In genomic region chr17:64398330-64398729, GRCh38 we compare ENCODE assay signal across 18 cellular contexts. TPM values are rescaled to one million over a fixed set of nuclear protein-coding genes. Genes with fewer than 3 reads are reported as not detected.
DNase-seq lines count a peak whose midpoint lies in the region; ATAC-seq and TF ChIP-seq lines count a peak whose summit lies in the region.
"Had no signal": no experiment of that assay in that cellular context is flagged by ENCODE, and none has a peak within 500 bp of the region (broad histone marks: within the 10 kb centered on the region; RNA-seq: fewer than 3 reads in every experiment).

No MANE protein-coding gene starts in this region.

- no peak for TF ChIP-seq CTCF in CD4-positive, alpha-beta T cell (IDR thresholded peaks at IDR 0.05)
- no peak for TF ChIP-seq CTCF in activated CD8-positive, alpha-beta T cell treated with anti-CD3 and anti-CD28 coated beads for 36 hours (IDR thresholded peaks at IDR 0.05)
- TF ChIP-seq CTCF in foreskin fibroblast (IDR thresholded peaks at IDR 0.05; ENCODE audit: low read depth, low read length): no peak
- no peak for TF ChIP-seq CTCF in OCI-LY7 (conservative IDR thresholded peaks at IDR 0.05; ENCODE audit: low read length)

- H3K4me3 ChIP-seq in BLaER1 (peak overlapping the region; percentile 51), mononuclear cell (ENCODE audit: low read length) (peak overlapping the region; percentile 7), foreskin fibroblast (ENCODE audit: low read depth in 1 of 2, low read length in 2 of 2) (no peak overlapping the region), OCI-LY7 (ENCODE audit: low read depth, low read length, poor library complexity, severe bottlenecking) (no peak overlapping the region)
- H3K4me3 ChIP-seq: pancreas, Peyer's patch, thyroid gland had no signal

- H3K27ac Mint-ChIP-seq in CD4-positive, alpha-beta T cell: peak overlapping the region; percentile 89
- H3K27ac Mint-ChIP-seq in activated CD8-positive, alpha-beta T cell treated with anti-CD3 and anti-CD28 coated beads for 36 hours: peak overlapping the region; percentile 87
- H3K27ac Mint-ChIP-seq: brain had no signal

- ATAC-seq in CD4-positive, alpha-beta T cell (ENCODE audit: poor library complexity): peak; percentile 43
- peak; percentile 19 for ATAC-seq in activated CD8-positive, alpha-beta T cell treated with anti-CD3 and anti-CD28 coated beads for 36 hours
- ATAC-seq in HG03095 (IDR thresholded peaks at IDR 0.05; ENCODE audit: unreplicated experiment): no peak
- ATAC-seq: pancreas, SK-N-SH treated with all-trans-retinoic acid at 6 μM for 48 hours had no signal

- H3K4me1 Mint-ChIP-seq in CD4-positive, alpha-beta T cell (ENCODE audit: low read depth): peaks cover 47% of the 10 kb centered on the region
- peaks cover 56% of the 10 kb centered on the region for H3K4me1 Mint-ChIP-seq in activated CD8-positive, alpha-beta T cell treated with anti-CD3 and anti-CD28 coated beads for 36 hours (ENCODE audit: low read depth)

- no peaks in the 10 kb centered on the region for H3K36me3 Mint-ChIP-seq in CD4-positive, alpha-beta T cell (ENCODE audit: low read depth)
- peaks cover 33% of the 10 kb centered on the region for H3K36me3 Mint-ChIP-seq in activated CD8-positive, alpha-beta T cell treated with anti-CD3 and anti-CD28 coated beads for 36 hours (ENCODE audit: low read depth)
- H3K36me3 Mint-ChIP-seq: brain had no signal

- no peaks in the 10 kb centered on the region for H3K9me2 ChIP-seq in OCI-LY7 (ENCODE audit: insufficient read depth, low read length)

- POLR2A ChIA-PET in CD4-positive, alpha-beta T cell (lab: Charles Lee): interaction anchor here (1.1 to 1.8 kb wide), 3 partner anchors 9 to 107 kb away, joined by 3 to 6 read pairs (median 5); no protein-coding TSS in a partner anchor
- POLR2A ChIA-PET in activated CD8-positive, alpha-beta T cell treated with anti-CD3 and anti-CD28 coated beads for 36 hours (lab: Charles Lee): interaction anchor here (0.6 to 1.8 kb wide), 4 partner anchors 14 to 107 kb away, joined by 3 to 6 read pairs (median 4); no protein-coding TSS in a partner anchor
- POLR2A ChIA-PET in OCI-LY7 (lab: Charles Lee): interaction anchor here (0.6 to 1.1 kb wide), 3 partner anchors 14 to 248 kb away, joined by 3 to 5 read pairs (median 4); no protein-coding TSS in a partner anchor

- DNase-seq in CD4-positive, alpha-beta T cell: no peak
- peak; percentile 62 for DNase-seq in activated CD8-positive, alpha-beta T cell treated with anti-CD3 and anti-CD28 coated beads for 36 hours
- no peak for DNase-seq in foreskin fibroblast
- DNase-seq in NCI-H524 (lab: John Stamatoyannopoulos, UW): no peak
- DNase-seq in OCI-LY7 (ENCODE audit: low spot score): no peak
- DNase-seq: DMS153; NCI-H1417; NCI-H2171 treated with DMSO at 0.1 percent for 48 hours; NCI-H82; stimulated activated CD4-positive, alpha-beta T cell treated with anti-CD3 and anti-CD28 coated beads, Interleukin-4, amount 100 ng/mL, for 24 hours; thyroid gland had no signal

- H3K9ac ChIP-seq in BLaER1: peak overlapping the region; percentile 51; the same call in 1 of the 2 replicates

- H2AFZ ChIP-seq in OCI-LY7 (ENCODE audit: low read length): no peak overlapping the region

- intact Hi-C loops in CD4-positive, alpha-beta T cell (cut with DNase I, micrococcal nuclease): loop anchor here in 1 of 2 experiments (5.0 kb wide), 1 partner anchor 51 kb away; no protein-coding TSS in a partner anchor
- intact Hi-C loops in activated CD8-positive, alpha-beta T cell treated with anti-CD3 and anti-CD28 coated beads for 36 hours (cut with micrococcal nuclease): loop anchor here (5.0 kb wide), 1 partner anchor 76 kb away; no protein-coding TSS in a partner anchor
- intact Hi-C loops in OCI-LY7 (cut with micrococcal nuclease; ENCODE audit: unreplicated experiment): no loop called here

- H3K27me3 ChIP-seq in BLaER1 (no peaks in the 10 kb centered on the region), mononuclear cell (ENCODE audit: insufficient read depth, low read length) (no peaks in the 10 kb centered on the region)
- no peaks in the 10 kb centered on the region for H3K27me3 ChIP-seq in CD4-positive, alpha-beta T cell (ENCODE audit: control insufficient read depth, insufficient read depth, low read length)
- H3K27me3 ChIP-seq: pancreas, Peyer's patch, thyroid gland had no signal

- H3K4me1 ChIP-seq in BLaER1 (peaks cover 66% of the 10 kb centered on the region), mononuclear cell (ENCODE audit: insufficient read depth, low read length) (peaks cover 77% of the 10 kb centered on the region), OCI-LY7 (ENCODE audit: insufficient read depth, low read length, poor library complexity, severe bottlenecking) (peaks cover 22% of the 10 kb centered on the region)
- H3K4me1 ChIP-seq: thyroid gland had no signal

- peak overlapping the region; percentile 86 for H3K4me3 Mint-ChIP-seq in CD4-positive, alpha-beta T cell
- peak overlapping the region; percentile 71 for H3K4me3 Mint-ChIP-seq in activated CD8-positive, alpha-beta T cell treated with anti-CD3 and anti-CD28 coated beads for 36 hours
- H3K4me3 Mint-ChIP-seq: brain had no signal

- H3K9me3 ChIP-seq in BLaER1 (no peaks in the 10 kb centered on the region; the same call in 1 of the 2 replicates), mononuclear cell (ENCODE audit: low read depth, low read length) (no peaks in the 10 kb centered on the region), OCI-LY7 (ENCODE audit: low read length) (no peaks in the 10 kb centered on the region)
- no peaks in the 10 kb centered on the region for H3K9me3 ChIP-seq in CD4-positive, alpha-beta T cell (ENCODE audit: control insufficient read depth, low read length)
- H3K9me3 ChIP-seq: pancreas, Peyer's patch, thyroid gland had no signal

- H3K36me3 ChIP-seq in BLaER1 (no peaks in the 10 kb centered on the region), OCI-LY7 (ENCODE audit: insufficient read depth, low read length) (peaks cover 32% of the 10 kb centered on the region)
- H3K36me3 ChIP-seq: pancreas, Peyer's patch, thyroid gland had no signal

- CTCF ChIA-PET in CD4-positive, alpha-beta T cell (lab: Charles Lee): interaction anchor here (1.4 kb wide), 1 partner anchor 21 kb away, joined by 7 read pairs; no protein-coding TSS in a partner anchor
- CTCF ChIA-PET in activated CD8-positive, alpha-beta T cell treated with anti-CD3 and anti-CD28 coated beads for 36 hours (lab: Charles Lee): interaction anchor here (1.2 to 3.5 kb wide), 4 partner anchors 7 to 77 kb away, joined by 3 to 20 read pairs (median 7); partner anchors contain the start of gene PECAM1
- CTCF ChIA-PET in OCI-LY7 (lab: Charles Lee; ENCODE audit: unreplicated experiment): interaction anchor here (0.7 kb wide), 1 partner anchor 14 kb away, joined by 4 read pairs; no protein-coding TSS in a partner anchor

- H3K4me2 ChIP-seq in BLaER1 (peak overlapping the region; percentile 90), OCI-LY7 (ENCODE audit: low read length) (no peak overlapping the region)

- no peaks in the 10 kb centered on the region for H3K27me3 Mint-ChIP-seq in CD4-positive, alpha-beta T cell
- H3K27me3 Mint-ChIP-seq in activated CD8-positive, alpha-beta T cell treated with anti-CD3 and anti-CD28 coated beads for 36 hours: no peaks in the 10 kb centered on the region

- H3K27ac ChIP-seq in BLaER1 (peak overlapping the region; percentile 52), OCI-LY7 (ENCODE audit: low read depth, low read length, poor library complexity, severe bottlenecking) (no peak overlapping the region)
- peak overlapping the region; percentile 46 for H3K27ac ChIP-seq in CD4-positive, alpha-beta T cell (ENCODE audit: low read depth, low read length)
- H3K27ac ChIP-seq: pancreas, thyroid gland had no signal

- H3K9me3 Mint-ChIP-seq in CD4-positive, alpha-beta T cell: no peaks in the 10 kb centered on the region
- peaks cover 1% of the 10 kb centered on the region for H3K9me3 Mint-ChIP-seq in activated CD8-positive, alpha-beta T cell treated with anti-CD3 and anti-CD28 coated beads for 36 hours

- no TSS peak for BruUV-seq in OCI-LY7 (replicated peaks; lab: Mats Ljungman, UMichigan)

- no peaks in the 10 kb centered on the region for H4K20me1 ChIP-seq in BLaER1
- H4K20me1 ChIP-seq in OCI-LY7 (ENCODE audit: insufficient read depth, low read length): no peaks in the 10 kb centered on the region

- peaks cover 33% of the 10 kb centered on the region; the same call in 1 of the 2 replicates for H3K79me2 ChIP-seq in OCI-LY7 (ENCODE audit: insufficient read depth, low read depth, low read length)

RNA-seq across cellular contexts. Expression of gene PECAM1, which starts 7.7 kb away (rescaled TPM):
- total RNA-seq in CD4-positive, alpha-beta T cell: 10 to 100 TPM; 20.6 to 20.8 TPM
- 10 to 100 TPM; 58.2 to 64.4 TPM for total RNA-seq in activated CD8-positive, alpha-beta T cell treated with anti-CD3 and anti-CD28 coated beads for 36 hours
- total RNA-seq in mononuclear cell (82.2 TPM), OCI-LY7 (2022) (25.8 and 28.4 TPM in 2 replicates)
- total RNA-seq in OCI-LY7 (2014; rRNA removed; shearing (Covaris generic)): 14.1 and 16.6 TPM in 2 replicates

RNA-seq across cellular contexts. Expression of gene MILR1, which starts 50.6 kb away (rescaled TPM):
- under 1 TPM in 1 of 2 experiments, not detected in 1; 0.30 TPM for total RNA-seq in CD4-positive, alpha-beta T cell
- total RNA-seq in activated CD8-positive, alpha-beta T cell treated with anti-CD3 and anti-CD28 coated beads for 36 hours: 1 to 10 TPM; 1.3 to 2.3 TPM
- total RNA-seq in mononuclear cell: 29.4 TPM
- 68.7 and 73.6 TPM in 2 replicates for total RNA-seq in OCI-LY7 (2014; rRNA removed; shearing (Covaris generic))
- 92.2 and 101 TPM in 2 replicates for total RNA-seq in OCI-LY7 (2022)

Comparison
In these comparisons a context has a peak if more than half of its experiments do, and no peak if none do; other contexts are left out.
1. H3K4me3 ChIP-seq: peak in BLaER1 (single experiment) and mononuclear cell (single experiment); none in foreskin fibroblast (0 of 2) and OCI-LY7 (single experiment).